Comparison of ENCODE assay signal across 8 cellular contexts in genomic region chr1:147890177-147890790, GRCh38. TPM values are rescaled to one million over a fixed set of nuclear protein-coding genes. Genes with fewer than 3 reads are reported as not detected.
DNase-seq lines count a peak whose midpoint lies in the region; ATAC-seq and TF ChIP-seq lines count a peak whose summit lies in the region.

No MANE protein-coding gene starts in this region.

- no peaks in the 10 kb centered on the region for H3K9me3 Mint-ChIP-seq in progenitor cell of endocrine pancreas (ENCODE audit: low read depth)

- peak; percentile 76 for TF ChIP-seq CTCF in HL-60 (IDR thresholded peaks at IDR 0.05; ENCODE audit: insufficient read depth, low read length)
- peak; percentile 92 for TF ChIP-seq CTCF in progenitor cell of endocrine pancreas (IDR thresholded peaks at IDR 0.05; ENCODE audit: unreplicated experiment)

- H3K27ac ChIP-seq in HL-60 (replicated peaks): no peak overlapping the region

- peaks cover 2% of the 10 kb centered on the region for H3K27me3 ChIP-seq in HL-60 (ENCODE audit: insufficient read depth, poor library complexity, severe bottlenecking)

- no peak overlapping the region for H3K27ac Mint-ChIP-seq in progenitor cell of endocrine pancreas

- H3K4me3 Mint-ChIP-seq in progenitor cell of endocrine pancreas (ENCODE audit: low read depth): no peak overlapping the region

- DNase-seq in NCI-H1417 (lab: John Stamatoyannopoulos, UW) (peak; percentile 48 to 93 (median 76)), NCI-H1417 treated with DMSO at 0.1 percent for 48 hours (lab: John Stamatoyannopoulos, UW) (no peak), HL-60 (ENCODE audit: low read depth in 1 of 2, low spot score in 1 of 2) (peak; percentile 10 to 63), RKO (ENCODE audit: low spot score) (peak; percentile 11), glomerular endothelial cell (ENCODE audit: extremely low read depth, low read depth, low spot score) (peak; percentile 45), progenitor cell of endocrine pancreas (ENCODE audit: low spot score, unreplicated experiment) (peak; percentile 73)
- DNase-seq in activated T-helper 1 cell treated with anti-CD3 and anti-CD28 coated beads, Interleukin-2, amount 50 U/mL, for 16 hours (ENCODE audit: low read depth in 1 of 2, low spot score in 1 of 2): peak; percentile 26 to 37

- no peak for ATAC-seq in HG03460 (IDR thresholded peaks at IDR 0.05; ENCODE audit: unreplicated experiment)

- peaks cover 30% of the 10 kb centered on the region for H3K27me3 Mint-ChIP-seq in progenitor cell of endocrine pancreas

- H3K36me3 Mint-ChIP-seq in progenitor cell of endocrine pancreas (ENCODE audit: insufficient read depth): no peaks in the 10 kb centered on the region

- H3K4me1 Mint-ChIP-seq in progenitor cell of endocrine pancreas (ENCODE audit: low read depth): peaks cover 1% of the 10 kb centered on the region

- no peak overlapping the region for H3K4me3 ChIP-seq in HL-60 (replicated peaks; ENCODE audit: insufficient read depth, low read length)

RNA-seq across cellular contexts. Expression of gene GJA8, which starts 12.3 kb away (rescaled TPM):
- total RNA-seq in glomerular endothelial cell: not detected in 2 replicates
- not detected in 2 replicates for total RNA-seq in progenitor cell of endocrine pancreas

RNA-seq across cellular contexts. Expression of gene GPR89B, which starts 37.9 kb away (rescaled TPM):
- 7.5 and 20.8 TPM in 2 replicates for total RNA-seq in glomerular endothelial cell
- total RNA-seq in progenitor cell of endocrine pancreas: 21.8 and 22.7 TPM in 2 replicates
